Comparison of ENCODE assay signal across 21 cellular contexts in genomic region chr20:64142546-64142945, GRCh38. TPM values are rescaled to one million over a fixed set of nuclear protein-coding genes. Genes with fewer than 3 reads are reported as not detected.
DNase-seq lines count a peak whose midpoint lies in the region; ATAC-seq and TF ChIP-seq lines count a peak whose summit lies in the region.
"Had no signal": no experiment of that assay in that cellular context is flagged by ENCODE, and none has a peak within 500 bp of the region (broad histone marks: within the 10 kb centered on the region; RNA-seq: fewer than 3 reads in every experiment).

No MANE protein-coding gene starts in this region.

- no peaks in the 10 kb centered on the region for H3K36me3 ChIP-seq in PC-3 (ENCODE audit: low read depth, low read length)
- H3K36me3 ChIP-seq in neuronal stem cell (replicated peaks in 1 of 2; ENCODE audit: control insufficient read depth in 2 of 2, insufficient read depth in 2 of 2, low read length in 2 of 2) = no peaks in the 10 kb centered on the region
- H3K36me3 ChIP-seq: cardiac muscle cell, Peyer's patch, tibial artery had no signal

- no peaks in the 10 kb centered on the region for H3K27me3 ChIP-seq in PC-3 (ENCODE audit: low read length)
- H3K27me3 ChIP-seq in neuronal stem cell (ENCODE audit: control insufficient read depth in 3 of 3, insufficient read depth in 3 of 3, low read depth in 1 of 3, low read length in 3 of 3) = no peaks in the 10 kb centered on the region
- H3K27me3 ChIP-seq: cardiac muscle cell, Peyer's patch had no signal

- no peak overlapping the region for H2BK12ac ChIP-seq in neuronal stem cell (ENCODE audit: low read length)

- H3K4me2 ChIP-seq in PC-3 (ENCODE audit: low read length) (peak overlapping the region; percentile 24), neuronal stem cell (ENCODE audit: insufficient read depth, low read length, poor library complexity, severe bottlenecking) (no peak overlapping the region)

- H2BK120ac ChIP-seq in neuronal stem cell (ENCODE audit: low read depth, low read length) = no peak overlapping the region

- peak overlapping the region; percentile 76 for H2BK15ac ChIP-seq in neuronal stem cell (ENCODE audit: low read length)

- H3K9ac ChIP-seq in PC-3 (ENCODE audit: low read length) = no peak overlapping the region
- no peak overlapping the region for H3K9ac ChIP-seq in neuronal stem cell (ENCODE audit: low read depth, low read length, poor library complexity)

- peak overlapping the region; percentile 73 for H3K18ac ChIP-seq in neuronal stem cell (ENCODE audit: low read length)

- no peaks in the 10 kb centered on the region for H3K9me2 ChIP-seq in PC-3 (replicated peaks; ENCODE audit: low read length)

- ATAC-seq in PC-3 = peak; percentile 88
- no peak for ATAC-seq in GM19455 (IDR thresholded peaks at IDR 0.05; ENCODE audit: unreplicated experiment)
- ATAC-seq in HG02884 (IDR thresholded peaks at IDR 0.05; ENCODE audit: unreplicated experiment) = no peak
- ATAC-seq: foreskin keratinocyte, T-cell had no signal

- BruUV-seq in PC-3 (replicated peaks; lab: Mats Ljungman, UMichigan) = no TSS peak

- no peak overlapping the region for H3K4ac ChIP-seq in neuronal stem cell (ENCODE audit: low read length)

- POLR2A ChIA-PET in PC-3 (lab: Charles Lee; ENCODE audit: unreplicated experiment) = no interaction called here

- no peak for TF ChIP-seq CTCF in PC-3 (conservative IDR thresholded peaks at IDR 0.05; ENCODE audit: low read depth, low read length)

- no peak overlapping the region for H4K8ac ChIP-seq in neuronal stem cell (ENCODE audit: low read depth, low read length)

- DNase-seq in SHP77 (lab: John Stamatoyannopoulos, UW) = peak; percentile 24 to 35
- no peak for DNase-seq in SHP77 treated with DMSO at 0.1 percent for 48 hours (lab: John Stamatoyannopoulos, UW)
- peak; percentile 51 for DNase-seq in NCI-H1105 treated with DMSO at 0.1 percent for 48 hours (lab: John Stamatoyannopoulos, UW)
- DNase-seq in PC-3 = peak; percentile 40
- no peak for DNase-seq in neuronal stem cell (ENCODE audit: low spot score)
- DNase-seq in erythroblast (lab: John Stamatoyannopoulos, UW) = no peak
- DNase-seq: ACHN; activated CD4-positive, CD25-positive, alpha-beta regulatory T cell treated with anti-CD3 and anti-CD28 coated beads, Interleukin-2, amount 50 U/mL, for 72 hours; activated naive CD8-positive, alpha-beta T cell treated with anti-CD3 and anti-CD28 coated beads, Interleukin-2, amount 10 ng/mL, durations not matched to agents 7 days and 5 days; activated T-cell treated with anti-CD3 and anti-CD28 coated beads for 4 hours; endodermal cell; foreskin keratinocyte; NCI-H2227 treated with DMSO at 0.1 percent for 48 hours; stimulated activated CD4-positive, alpha-beta T cell treated with anti-CD3 and anti-CD28 coated beads, Interleukin-4, amount 100 ng/mL, for 4 hours; T-cell had no signal

- no peak overlapping the region for H3K14ac ChIP-seq in neuronal stem cell (ENCODE audit: low read length)

- H3K79me2 ChIP-seq in PC-3 (ENCODE audit: low read length) = no peaks in the 10 kb centered on the region

- H2AK5ac ChIP-seq in neuronal stem cell (ENCODE audit: low read depth, low read length) = peak overlapping the region; percentile 83

- H2AFZ ChIP-seq in PC-3 (ENCODE audit: low read length) (0 out of 2 replicates have a peak overlapping the region, but pooled peaks have one; percentile 10), neuronal stem cell (ENCODE audit: low read length) (no peak overlapping the region)

- TF ChIP-seq POLR2A in erythroblast (IDR thresholded peaks at IDR 0.05; ENCODE audit: low read length) = no peak

- H3K4me3 ChIP-seq in PC-3 (ENCODE audit: low read length) (no peak overlapping the region), neuronal stem cell (ENCODE audit: low read length in 2 of 2) (no peak overlapping the region)
- H3K4me3 ChIP-seq: cardiac muscle cell, Peyer's patch, tibial artery had no signal

- H2BK5ac ChIP-seq in neuronal stem cell (ENCODE audit: low read length) = peak overlapping the region; percentile 49

- no peak overlapping the region for H3K23ac ChIP-seq in neuronal stem cell (ENCODE audit: low read depth, low read length, poor library complexity)

- no CpG with 5 or more reads among the region's 10 CpGs for WGBS in neuronal stem cell (ENCODE audit: extremely low coverage in 2 of 2, insufficient read length in 2 of 2, insufficient replicate concordance in 1 of 2), 2 donors

- H3K4me1 ChIP-seq in PC-3 (ENCODE audit: insufficient read depth, low read length) (0 out of 2 replicates have a peak, but pooled peaks cover 9% of the 10 kb centered on the region), neuronal stem cell (ENCODE audit: control insufficient read depth in 2 of 2, insufficient read depth in 1 of 2, low read depth in 1 of 2, low read length in 2 of 2) (peaks cover 9 to 41% of the 10 kb centered on the region in 2 donors)
- H3K4me1 ChIP-seq: foreskin keratinocyte, Peyer's patch, tibial artery had no signal

- CTCF ChIA-PET in PC-3 (lab: Charles Lee) = no interaction called here

- intact Hi-C loops in PC-3 (cut with micrococcal nuclease) = no loop called here

- no peak overlapping the region for H4K91ac ChIP-seq in neuronal stem cell (ENCODE audit: low read depth, low read length, poor library complexity)

- H3K79me1 ChIP-seq in neuronal stem cell (ENCODE audit: low read depth, low read length) = peaks cover 4% of the 10 kb centered on the region

- H3F3A ChIP-seq in PC-3 (ENCODE audit: low read length, unreplicated experiment) = no peaks in the 10 kb centered on the region

- H3K9me3 ChIP-seq in PC-3 (ENCODE audit: low read length) = 0 out of 2 replicates have a peak, but pooled peaks cover 8% of the 10 kb centered on the region
- H3K9me3 ChIP-seq in neuronal stem cell (replicated peaks in 1 of 2; ENCODE audit: control insufficient read depth in 2 of 2, insufficient read depth in 1 of 2, low read depth in 1 of 2, low read length in 2 of 2) = peaks cover 13 to 15% of the 10 kb centered on the region in 2 donors

- no peak overlapping the region for H3K27ac ChIP-seq in PC-3 (ENCODE audit: low read length)
- H3K27ac ChIP-seq in neuronal stem cell (replicated peaks; ENCODE audit: low read length) = no peak overlapping the region
- H3K27ac ChIP-seq: cardiac muscle cell, foreskin keratinocyte, Peyer's patch, tibial artery had no signal

- no peaks in the 10 kb centered on the region for H4K20me1 ChIP-seq in PC-3 (ENCODE audit: low read length)

RNA-seq across cellular contexts. Expression of gene MYT1, which starts 21.7 kb away (rescaled TPM):
- 0.22 and 0.29 TPM in 2 replicates for total RNA-seq in PC-3 (2014; rRNA removed)
- 3.1 TPM for polyA plus RNA-seq in neuronal stem cell (2013, experiment 1 of 2)
- 3.2 TPM for polyA plus RNA-seq in neuronal stem cell (2013, experiment 2 of 2)
- total RNA-seq: foreskin keratinocyte had no signal

RNA-seq across cellular contexts. Expression of gene NPBWR2, which starts 35.2 kb away (rescaled TPM):
- total RNA-seq in PC-3 (2014; rRNA removed) = not detected in 2 replicates
- polyA plus RNA-seq in neuronal stem cell (2013, experiment 1 of 2) = not detected
- polyA plus RNA-seq in neuronal stem cell (2013, experiment 2 of 2) = not detected
- total RNA-seq: activated naive CD8-positive, alpha-beta T cell treated with anti-CD3 and anti-CD28 coated beads, Interleukin-2, amount 10 ng/mL, durations not matched to agents 7 days and 5 days; cardiac muscle cell; endodermal cell; foreskin keratinocyte; lung microvascular endothelial cell; Peyer's patch; T-cell had no signal
- polyA plus RNA-seq: cardiac muscle cell, foreskin keratinocyte had no signal

RNA-seq across cellular contexts. Expression of gene LKAAEAR1, which starts 58.3 kb away (rescaled TPM):
- total RNA-seq in PC-3 (2014; rRNA removed) = 0.98 and 1.1 TPM in 2 replicates
- polyA plus RNA-seq in neuronal stem cell (2013, experiment 1 of 2) = 0.10 TPM
- 0.08 TPM for polyA plus RNA-seq in neuronal stem cell (2013, experiment 2 of 2)
- total RNA-seq: endodermal cell, foreskin keratinocyte, Peyer's patch had no signal

Comparison
In these comparisons a context has a peak if more than half of its experiments do, and no peak if none do; other contexts are left out.
1. DNase-seq: peak in SHP77 (2 of 2), NCI-H1105 treated with DMSO at 0.1 percent for 48 hours (single experiment) and PC-3 (single experiment); none in SHP77 treated with DMSO at 0.1 percent for 48 hours (single experiment), neuronal stem cell (single experiment) and erythroblast (0 of 2).